Comparison of ENCODE assay signal across 23 cellular contexts in genomic region chr12:44960423-44960822, GRCh38.
"Had no signal": no experiment of that assay in that cellular context is flagged by ENCODE, and none has a peak within 500 bp of the region (broad histone marks: within the 10 kb centered on the region; RNA-seq: fewer than 3 reads in every experiment).

No MANE protein-coding gene starts in this region.

- H3K4me1 Mint-ChIP-seq: naive thymus-derived CD4-positive, alpha-beta T cell; natural killer cell had no signal

- H3K27ac Mint-ChIP-seq: naive thymus-derived CD4-positive, alpha-beta T cell; natural killer cell had no signal

- H3K27ac ChIP-seq: coronary artery, dorsolateral prefrontal cortex, esophagus muscularis mucosa, foreskin keratinocyte, gastroesophageal sphincter, heart left ventricle, hepatocyte, left lung, lower lobe of right lung had no signal

- H3K4me3 Mint-ChIP-seq: naive thymus-derived CD4-positive, alpha-beta T cell; natural killer cell had no signal

- H3K36me3 Mint-ChIP-seq: natural killer cell had no signal

- FAIRE-seq: endothelial cell of umbilical vein, frontal cortex, islet of Langerhans, keratinocyte had no signal

- ATAC-seq: foreskin keratinocyte; gastroesophageal sphincter; heart left ventricle; left cardiac atrium; left lung; left ventricle myocardium superior; lower lobe of right lung; naive thymus-derived CD4-positive, alpha-beta T cell; natural killer cell had no signal

- H3K4me1 ChIP-seq: esophagus muscularis mucosa, foreskin keratinocyte, gastroesophageal sphincter, heart left ventricle, left lung, lower lobe of right lung had no signal

- H3K4me2 ChIP-seq: hepatocyte had no signal

- H3K9me3 ChIP-seq: lower lobe of right lung had no signal

- H3K4me3 ChIP-seq: coronary artery, dorsolateral prefrontal cortex, esophagus muscularis mucosa, gastroesophageal sphincter, heart left ventricle, hepatocyte, left lung, lower lobe of right lung had no signal

- H3K27me3 ChIP-seq: dorsolateral prefrontal cortex, esophagus muscularis mucosa, foreskin keratinocyte, gastroesophageal sphincter, heart left ventricle, hepatocyte, left lung had no signal

- DNase-seq: dermis blood vessel endothelial cell; dorsolateral prefrontal cortex; effector CD4-positive, alpha-beta T cell; effector memory CD4-positive, alpha-beta T cell; foreskin keratinocyte; heart left ventricle; hypothalamus; left cardiac atrium; left lung; left ventricle myocardium superior; lower lobe of right lung; mesenchymal stem cell; midbrain; naive thymus-derived CD4-positive, alpha-beta T cell; natural killer cell had no signal

- H3K79me2 ChIP-seq: hepatocyte had no signal

- H2AFZ ChIP-seq: hepatocyte had no signal

- H3K36me3 ChIP-seq: esophagus muscularis mucosa, gastroesophageal sphincter, heart left ventricle, left lung, lower lobe of right lung had no signal
